ENCODE assay signal across 22 cellular contexts in genomic region chr17:58312824-58313223, GRCh38. TPM values are rescaled to one million over a fixed set of nuclear protein-coding genes. Genes with fewer than 3 reads are reported as not detected.
A peak's percentile ranks its signal among the peaks of the same experiment; 100 is the strongest.
DNase-seq lines count a peak whose midpoint lies in the region; ATAC-seq and TF ChIP-seq lines count a peak whose summit lies in the region.
"Had no signal": no experiment of that assay in that cellular context is flagged by ENCODE, and none has a peak within 500 bp of the region (broad histone marks: within the 10 kb centered on the region; RNA-seq: fewer than 3 reads in every experiment).

No MANE protein-coding gene starts in this region.

- no peak overlapping the region for H3K27ac Mint-ChIP-seq in endodermal cell
- H3K27ac Mint-ChIP-seq: CD4-positive, alpha-beta T cell; stimulated activated memory B cell treated with anti-CD40 and anti-IgM and Interleukin-4, amounts not matched to agents 10 μg/mL and 1 μg/mL and 100 μg/mL, for 72 hours had no signal

- no peaks in the 10 kb centered on the region for H3K9me3 Mint-ChIP-seq in endodermal cell
- H3K9me3 Mint-ChIP-seq: CD4-positive, alpha-beta T cell; naive thymus-derived CD8-positive, alpha-beta T cell; stimulated activated memory B cell treated with anti-CD40 and anti-IgM and Interleukin-4, amounts not matched to agents 10 μg/mL and 1 μg/mL and 100 μg/mL, for 72 hours had no signal

- intact Hi-C loops in left colon (cut with DNase I, micrococcal nuclease), result no loop called here

- H3K4me3 ChIP-seq in BE2C (ENCODE audit: low read depth, low read length) (no peak overlapping the region), endodermal cell (ENCODE audit: low read length) (no peak overlapping the region)
- H3K4me3 ChIP-seq: GM23248 had no signal

- H3K27ac ChIP-seq in endodermal cell (ENCODE audit: low read depth, low read length), result no peak overlapping the region
- H3K27ac ChIP-seq: GM23248 had no signal

- H3K36me3 ChIP-seq in BE2C, result no peaks in the 10 kb centered on the region
- no peaks in the 10 kb centered on the region for H3K36me3 ChIP-seq in endodermal cell (ENCODE audit: control insufficient read depth, insufficient read depth, low read length)

- DNase-seq in BE2C, result no peak
- no peak for DNase-seq in GM13976 (ENCODE audit: low spot score)
- DNase-seq in OCI-M1 (lab: John Stamatoyannopoulos, UW), result peak; percentile 2
- no peak for DNase-seq in endodermal cell
- no peak for DNase-seq in left colon
- DNase-seq in globus pallidus (ENCODE audit: low spot score), result no peak
- DNase-seq: activated effector memory CD4-positive, alpha-beta T cell treated with Interleukin-2 at 50 U/mL for 16 hours; CD4-positive, alpha-beta T cell; GM23248; Kasumi-1; naive thymus-derived CD8-positive, alpha-beta T cell; NCI-H1092 treated with DMSO at 0.1 percent for 48 hours; NCI-H2081; NCI-H446 treated with DMSO at 0.1 percent for 48 hours; RPMI8226; stimulated activated CD4-positive, alpha-beta T cell treated with anti-CD3 and anti-CD28 coated beads, Interleukin-1b, Interleukin-23, amount 100 ng/mL, for 48 hours had no signal

- H3K4me1 ChIP-seq in BE2C, result no peaks in the 10 kb centered on the region
- H3K4me1 ChIP-seq in endodermal cell (ENCODE audit: control insufficient read depth, insufficient read depth, low read length), result no peaks in the 10 kb centered on the region

- in situ Hi-C loops in GM13976 (cut with MboI; ENCODE audit: low sequenced_read_pairs, unreplicated experiment), result loop anchor here (10.0 kb wide), 1 partner anchor 112 kb away; no protein-coding TSS in a partner anchor

- WGBS in endodermal cell (ENCODE audit: insufficient coverage in 1 of 2, insufficient read length in 1 of 2), 2 experiments, result 52% methylated on average over 1 of the region's 1 CpG; no CpG with 5 or more reads in 1 of the 2 experiments

- ATAC-seq in HG03565 (IDR thresholded peaks at IDR 0.05; ENCODE audit: unreplicated experiment) (no peak), left colon (no peak)
- ATAC-seq: left lobe of liver; naive thymus-derived CD8-positive, alpha-beta T cell; stimulated activated memory B cell treated with anti-CD40 and anti-IgM and Interleukin-4, amounts not matched to agents 10 μg/mL and 1 μg/mL and 100 μg/mL, for 72 hours had no signal

- H3K9ac ChIP-seq in endodermal cell (ENCODE audit: extremely low read depth, low read length, poor library complexity, severe bottlenecking), result no peak overlapping the region
- H3K9ac ChIP-seq: GM23248 had no signal

- H3K4me3 Mint-ChIP-seq in endodermal cell, result no peak overlapping the region
- H3K4me3 Mint-ChIP-seq: CD4-positive, alpha-beta T cell; naive thymus-derived CD8-positive, alpha-beta T cell; stimulated activated memory B cell treated with anti-CD40 and anti-IgM and Interleukin-4, amounts not matched to agents 10 μg/mL and 1 μg/mL and 100 μg/mL, for 72 hours had no signal

- H3K9me3 ChIP-seq in BE2C, result no peaks in the 10 kb centered on the region
- no peaks in the 10 kb centered on the region for H3K9me3 ChIP-seq in endodermal cell (ENCODE audit: control insufficient read depth, low read length)

- H3K27me3 Mint-ChIP-seq in endodermal cell (ENCODE audit: insufficient read depth), result peaks cover 2% of the 10 kb centered on the region
- H3K27me3 Mint-ChIP-seq: CD4-positive, alpha-beta T cell; naive thymus-derived CD8-positive, alpha-beta T cell; stimulated activated memory B cell treated with anti-CD40 and anti-IgM and Interleukin-4, amounts not matched to agents 10 μg/mL and 1 μg/mL and 100 μg/mL, for 72 hours had no signal

- H3K36me3 Mint-ChIP-seq in endodermal cell (ENCODE audit: low read depth), result peaks cover 4% of the 10 kb centered on the region
- H3K36me3 Mint-ChIP-seq: stimulated activated memory B cell treated with anti-CD40 and anti-IgM and Interleukin-4, amounts not matched to agents 10 μg/mL and 1 μg/mL and 100 μg/mL, for 72 hours had no signal

- no peaks in the 10 kb centered on the region for H3K4me1 Mint-ChIP-seq in endodermal cell

- TF ChIP-seq CTCF in BE2C (IDR thresholded peaks at IDR 0.05; ENCODE audit: low read depth, low read length), result 0 out of 2 replicates have a peak, but pooled peaks have one; percentile 13
- peak; percentile 9 for TF ChIP-seq CTCF in GM13976 (IDR thresholded peaks at IDR 0.05; ENCODE audit: borderline replicate concordance, control extremely low read depth, extremely low read depth, insufficient read depth, missing control alignments)
- peak; percentile 12 for TF ChIP-seq CTCF in endodermal cell (conservative IDR thresholded peaks at IDR 0.05)

- H3K27me3 ChIP-seq in BE2C, result peaks cover 5% of the 10 kb centered on the region; the same call in 1 of the 2 replicates
- no peaks in the 10 kb centered on the region for H3K27me3 ChIP-seq in endodermal cell (ENCODE audit: control insufficient read depth, insufficient read depth, low read length, poor library complexity, severe bottlenecking)

RNA-seq across cellular contexts. Expression of gene TSPOAP1, which starts 15.8 kb away (rescaled TPM):
- polyA plus RNA-seq in BE2C (2012; ENCODE audit: insufficient read depth, insufficient read length, low read depth), result 3.1 TPM
- total RNA-seq in endodermal cell (10 to 100 TPM; 31.3 to 36.8 TPM), left colon (1 to 10 TPM; 6.1 to 7.9 TPM)
- polyA plus RNA-seq in endodermal cell (2013, experiment 1 of 2), result 24.0 TPM
- 22.4 TPM for polyA plus RNA-seq in endodermal cell (2013, experiment 2 of 2)

RNA-seq across cellular contexts. Expression of gene MPO, which starts 32.1 kb away (rescaled TPM):
- polyA plus RNA-seq in BE2C (2012; ENCODE audit: insufficient read depth, insufficient read length, low read depth), result not detected
- total RNA-seq in endodermal cell (not detected), left colon (under 1 TPM in 1 of 2 donors, not detected in 1; 0.45 TPM)
- not detected for polyA plus RNA-seq in endodermal cell (2013, experiment 1 of 2)
- polyA plus RNA-seq in endodermal cell (2013, experiment 2 of 2), result not detected
- total RNA-seq: activated CD8-positive, alpha-beta memory T cell treated with anti-CD3 and anti-CD28 coated beads for 36 hours; esophagus mucosa; GM23248; HT-29; naive thymus-derived CD8-positive, alpha-beta T cell had no signal
- polyA plus RNA-seq: GM23248; naive thymus-derived CD8-positive, alpha-beta T cell had no signal

RNA-seq across cellular contexts. Expression of gene SUPT4H1, which starts 39.2 kb away (rescaled TPM):
- polyA plus RNA-seq in BE2C (2012; ENCODE audit: insufficient read depth, insufficient read length, low read depth), result 510 TPM
- total RNA-seq in endodermal cell (10 to 100 TPM; 97.2 to 98.8 TPM), left colon (10 to 100 TPM; 58.1 to 63.0 TPM)
- 87.0 TPM for polyA plus RNA-seq in endodermal cell (2013, experiment 1 of 2)
- 73.6 TPM for polyA plus RNA-seq in endodermal cell (2013, experiment 2 of 2)
